ENCODE assay signal across 8 cellular contexts in the genomic region with DNA sequence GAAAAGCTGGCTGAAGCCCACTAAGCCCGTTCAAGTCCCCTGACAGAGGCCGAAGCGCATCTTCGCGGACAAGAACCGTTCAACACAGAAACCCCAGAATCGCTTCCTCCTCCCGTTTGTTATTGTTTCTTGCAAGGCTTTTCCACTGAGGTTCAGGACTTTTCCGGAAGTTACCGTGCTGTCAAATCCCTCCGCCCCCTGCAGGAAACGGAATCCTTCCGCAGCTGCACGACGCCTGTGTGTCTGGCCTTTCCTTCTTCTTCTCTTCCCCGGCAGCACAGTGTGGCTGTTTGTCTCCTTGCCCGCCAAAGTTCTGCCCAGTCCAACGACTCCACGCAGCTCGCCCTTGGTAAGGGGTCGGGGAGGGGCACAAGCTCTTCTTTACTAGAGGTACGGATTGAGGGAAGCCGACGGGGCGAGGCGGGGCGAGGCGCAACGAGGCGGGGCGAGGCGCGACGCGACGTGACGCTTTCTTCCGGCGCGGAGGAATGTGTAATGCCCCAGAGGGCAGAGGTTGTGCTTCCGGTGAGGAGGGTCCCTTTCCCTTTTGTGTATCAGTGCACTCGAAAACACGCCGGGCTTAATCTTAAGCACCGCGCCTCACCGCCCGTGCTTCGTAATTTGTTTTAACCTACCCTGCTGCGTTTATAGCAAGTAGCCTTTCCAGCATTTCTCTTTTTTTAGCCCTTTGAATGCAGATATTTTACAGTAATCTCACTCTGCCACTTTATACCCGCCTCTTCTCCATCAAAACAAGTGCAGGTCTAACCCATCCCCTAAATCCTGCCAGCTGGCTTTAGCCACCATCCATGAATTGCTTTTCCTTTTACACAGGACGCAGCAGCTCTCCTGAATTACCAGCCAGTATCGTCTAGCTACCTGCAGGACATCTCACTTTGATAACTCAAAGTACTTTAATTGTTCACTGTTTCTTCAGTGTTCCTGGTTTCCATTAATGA. TPM values are rescaled to one million over a fixed set of nuclear protein-coding genes. Genes with fewer than 3 reads are reported as not detected.
DNase-seq lines count a peak whose midpoint lies in the region; TF ChIP-seq lines count a peak whose summit lies in the region.

A gene (minus strand): TSS at position 183 of the 959 bp plus-strand sequence. CDS start 229 bp downstream, outside the sequence.

- TF ChIP-seq EP300 in suprapubic skin (IDR thresholded peaks at IDR 0.05) = no peak

- TF ChIP-seq CTCF in DOHH2 (IDR thresholded peaks at IDR 0.05; ENCODE audit: low read depth, low read length, poor library complexity, severe bottlenecking) = no peak
- TF ChIP-seq CTCF in Loucy (conservative IDR thresholded peaks at IDR 0.05; ENCODE audit: low read length) = no peak
- TF ChIP-seq CTCF in foreskin fibroblast (IDR thresholded peaks at IDR 0.05; ENCODE audit: low read depth, low read length) = no peak
- TF ChIP-seq CTCF in neutrophil (IDR thresholded peaks at IDR 0.05) = peak; percentile 30
- no peak for TF ChIP-seq CTCF in suprapubic skin (IDR thresholded peaks at IDR 0.05)

- peak within 1 kb of the TSS; percentile 95 for H3K9ac ChIP-seq in GM23248
- H3K9ac ChIP-seq in Loucy (ENCODE audit: low read depth, low read length, poor library complexity, severe bottlenecking) = peak within 1 kb of the TSS; percentile 93

- no peaks in the 10 kb centered on the region for H3K9me2 ChIP-seq in DOHH2 (replicated peaks; ENCODE audit: control insufficient read depth, low read length)
- H3K9me2 ChIP-seq in GM23248 (ENCODE audit: insufficient read depth) = no peaks in the 10 kb centered on the region
- no peaks in the 10 kb centered on the region for H3K9me2 ChIP-seq in Loucy (replicated peaks; ENCODE audit: low read depth, low read length)

- H3K27me3 ChIP-seq in DOHH2 (ENCODE audit: control insufficient read depth, low read length) (no peaks in the 10 kb centered on the region), GM23248 (replicated peaks; ENCODE audit: insufficient read depth) (no peaks in the 10 kb centered on the region), Loucy (ENCODE audit: insufficient read depth, low read length, poor library complexity, severe bottlenecking) (no peaks in the 10 kb centered on the region), neutrophil (no peaks in the 10 kb centered on the region), suprapubic skin (no peaks in the 10 kb centered on the region)

- H2AFZ ChIP-seq in GM23248 = peak within 1 kb of the TSS; percentile 92
- peak within 1 kb of the TSS; percentile 97 for H2AFZ ChIP-seq in Loucy (ENCODE audit: low read length)

- peaks cover 51% of the 10 kb centered on the region for H3K79me2 ChIP-seq in DOHH2 (ENCODE audit: control insufficient read depth, low read length)
- peaks cover 46% of the 10 kb centered on the region for H3K79me2 ChIP-seq in GM23248 (ENCODE audit: insufficient read depth)
- peaks cover 52% of the 10 kb centered on the region for H3K79me2 ChIP-seq in Loucy (ENCODE audit: insufficient read depth, low read length)

- H3K4me1 ChIP-seq in DOHH2 (ENCODE audit: control insufficient read depth, low read length) (peaks cover 24% of the 10 kb centered on the region), GM23248 (ENCODE audit: insufficient read depth) (peaks cover 28% of the 10 kb centered on the region), Loucy (ENCODE audit: insufficient read depth, low read length, poor library complexity, severe bottlenecking) (peaks cover 33% of the 10 kb centered on the region), neutrophil (ENCODE audit: control insufficient read depth in 1 of 2, insufficient read depth in 1 of 2, low read depth in 1 of 2, low read length in 1 of 2) (peaks cover 35 to 36% of the 10 kb centered on the region in 2 experiments), suprapubic skin (peaks cover 42% of the 10 kb centered on the region)

- 1% methylated on average over 49 to 53 of the region's 53 CpGs for WGBS in GM23248 (ENCODE audit: low coverage in 1 of 2, low lambda C conversion rate in 2 of 2, missing lambda C conversion rate in 2 of 2), 2 experiments
- WGBS in suprapubic skin = 2% methylated on average over 34 of the region's 53 CpGs

- H3K9me3 ChIP-seq in DOHH2 (ENCODE audit: control insufficient read depth, insufficient read depth, low read length) (no peaks in the 10 kb centered on the region), GM23248 (ENCODE audit: low read depth) (no peaks in the 10 kb centered on the region), Loucy (ENCODE audit: insufficient read depth, low read depth, low read length) (no peaks in the 10 kb centered on the region), neutrophil (no peaks in the 10 kb centered on the region), suprapubic skin (no peaks in the 10 kb centered on the region)

- peak; percentile 97 for DNase-seq in GM23248
- peak; percentile 86 for DNase-seq in activated T-helper 1 cell treated with Interleukin-2 at 50 U/mL for 16 hours (ENCODE audit: low read depth)
- DNase-seq in foreskin fibroblast = peak; percentile 92 to 97
- peak; percentile 93 for DNase-seq in suprapubic skin (ENCODE audit: low spot score in 2 of 2)
- no peak for DNase-seq in NCI-H187 treated with DMSO at 0.1 percent for 48 hours (lab: John Stamatoyannopoulos, UW)

- peak within 1 kb of the TSS; percentile 86 for H3K4me2 ChIP-seq in DOHH2 (ENCODE audit: low read length)
- H3K4me2 ChIP-seq in GM23248 (ENCODE audit: unreplicated experiment) = peak within 1 kb of the TSS; percentile 97
- H3K4me2 ChIP-seq in Loucy (ENCODE audit: low read depth, low read length, poor library complexity, severe bottlenecking) = peak within 1 kb of the TSS; percentile 94

- in situ Hi-C loops in GM23248 (cut with MboI) = no loop called here

- H3F3A ChIP-seq in DOHH2 (ENCODE audit: control insufficient read depth, insufficient read depth) (peaks cover 12% of the 10 kb centered on the region), GM23248 (ENCODE audit: insufficient read depth) (no peaks in the 10 kb centered on the region), Loucy (ENCODE audit: low read depth) (no peaks in the 10 kb centered on the region)

- TF ChIP-seq POLR2A in suprapubic skin (IDR thresholded peaks at IDR 0.05) = peak in 1 of 2 donors; percentile 32

- H3K4me3 ChIP-seq in DOHH2 (ENCODE audit: low read length) (peak within 1 kb of the TSS; percentile 94), GM23248 (peak within 1 kb of the TSS; percentile 89), Loucy (ENCODE audit: low read length, poor library complexity, severe bottlenecking) (peak within 1 kb of the TSS; percentile 94), foreskin fibroblast (ENCODE audit: low read depth in 1 of 2, low read length in 2 of 2) (peak within 1 kb of the TSS; percentile 98), neutrophil (ENCODE audit: low read depth in 1 of 2, low read length in 1 of 2) (peak within 1 kb of the TSS; percentile 86 to 95), suprapubic skin (peak within 1 kb of the TSS; percentile 79)

- peaks cover 9% of the 10 kb centered on the region; the same call in 1 of the 2 replicates for H4K20me1 ChIP-seq in DOHH2 (ENCODE audit: control insufficient read depth, insufficient read depth, low read depth, low read length)
- 0 out of 2 replicates have a peak, but pooled peaks cover 4% of the 10 kb centered on the region for H4K20me1 ChIP-seq in GM23248 (ENCODE audit: insufficient read depth)
- peaks cover 39% of the 10 kb centered on the region for H4K20me1 ChIP-seq in Loucy (ENCODE audit: insufficient read depth, low read length, poor library complexity, severe bottlenecking)

- H3K36me3 ChIP-seq in DOHH2 (ENCODE audit: control insufficient read depth, low read length) = peaks cover 37% of the 10 kb centered on the region
- H3K36me3 ChIP-seq in GM23248 (ENCODE audit: low read depth) = 0 out of 2 replicates have a peak, but pooled peaks cover 3% of the 10 kb centered on the region
- H3K36me3 ChIP-seq in Loucy (ENCODE audit: insufficient read depth, low read length) = peaks cover 3% of the 10 kb centered on the region
- H3K36me3 ChIP-seq in neutrophil = peaks cover 16% of the 10 kb centered on the region
- peaks cover 6% of the 10 kb centered on the region for H3K36me3 ChIP-seq in suprapubic skin

- H3K27ac ChIP-seq in DOHH2 (ENCODE audit: low read depth, low read length) = peak within 1 kb of the TSS; percentile 89
- H3K27ac ChIP-seq in GM23248 = peak within 1 kb of the TSS; percentile 97
- peak within 1 kb of the TSS; percentile 98 for H3K27ac ChIP-seq in neutrophil
- H3K27ac ChIP-seq in suprapubic skin = peak within 1 kb of the TSS; percentile 93

RNA-seq across cellular contexts. Expression of the gene that starts here (rescaled TPM):
- 25.1 and 60.2 TPM in 2 replicates for total RNA-seq in GM23248 (2014; rRNA removed; shearing (Covaris generic))
- 28.7 and 31.4 TPM in 2 replicates for polyA plus RNA-seq in GM23248 (2016; fragmentation: Nextera tagmentation; extraction: Ambion mirVana)
- 100 to 1,000 TPM in 2 of 4 donors, 10 to 100 TPM in 2; 43.1 to 126 (median 92.1) TPM for total RNA-seq in suprapubic skin
